In the genomic region with DNA sequence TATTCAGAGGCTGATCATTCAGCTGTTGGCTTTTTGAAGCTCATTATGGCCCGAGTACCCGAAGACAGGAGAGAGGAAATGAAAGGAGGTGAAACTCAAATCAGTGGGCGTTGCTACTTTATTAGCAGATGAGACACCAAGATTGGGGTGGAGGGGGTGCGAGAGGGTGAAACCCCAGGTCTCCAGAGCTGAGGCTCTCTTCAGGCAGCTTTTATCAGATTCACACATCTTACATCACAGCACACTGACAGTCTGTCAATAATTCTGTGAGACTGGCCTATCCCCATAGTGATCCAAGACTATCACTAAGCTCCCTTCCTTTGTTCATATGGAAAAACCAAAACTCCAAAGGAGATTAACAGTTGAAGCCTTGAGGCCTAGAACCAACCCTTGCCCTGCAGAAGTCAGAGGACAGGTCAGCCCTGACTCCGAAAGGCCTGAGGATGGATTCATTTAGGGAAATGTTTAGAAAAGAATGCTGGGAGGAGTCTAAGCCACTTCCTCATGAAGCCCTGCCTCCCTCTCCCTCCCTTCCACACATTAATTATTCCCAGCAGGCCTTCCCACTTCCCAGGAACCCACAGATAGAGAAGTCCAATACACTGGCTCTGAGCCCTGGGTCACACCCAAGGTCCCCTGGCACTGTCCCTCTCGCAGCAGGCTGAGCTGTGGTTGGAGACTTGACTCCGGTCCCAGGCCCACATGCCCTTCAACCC, we compare ENCODE assay signal across 8 cellular contexts. TPM values are rescaled to one million over a fixed set of nuclear protein-coding genes. Genes with fewer than 3 reads are reported as not detected.
A peak's percentile ranks its signal among the peaks of the same experiment; 100 is the strongest.
DNase-seq lines count a peak whose midpoint lies in the region; ATAC-seq and TF ChIP-seq lines count a peak whose summit lies in the region.

No MANE protein-coding gene starts in this region.

- H3K27me3 ChIP-seq in PC-3 (ENCODE audit: low read length) (no peaks in the 10 kb centered on the region), tibial artery (no peaks in the 10 kb centered on the region)

- POLR2A ChIA-PET in activated CD8-positive, alpha-beta T cell treated with anti-CD3 and anti-CD28 coated beads for 36 hours (lab: Charles Lee): interaction anchor here (0.6 to 1.5 kb wide), 11 partner anchors 8 to 88 kb away, joined by 3 to 5 read pairs (median 3); no protein-coding TSS in a partner anchor
- POLR2A ChIA-PET in PC-3 (lab: Charles Lee; ENCODE audit: unreplicated experiment): interaction anchor here (0.5 kb wide), 1 partner anchor 189 kb away, joined by 3 read pairs; no protein-coding TSS in a partner anchor

- peak overlapping the region; percentile 26 for H3K27ac Mint-ChIP-seq in activated CD8-positive, alpha-beta T cell treated with anti-CD3 and anti-CD28 coated beads for 36 hours

- H4K20me1 ChIP-seq in PC-3 (ENCODE audit: low read length): peaks cover 4% of the 10 kb centered on the region; the same call in 1 of the 2 replicates

- H3K9me3 ChIP-seq in PC-3 (ENCODE audit: low read length) (no peaks in the 10 kb centered on the region), tibial artery (peaks cover 0 to 4% (median 0%) of the 10 kb centered on the region in 3 donors)

- CTCF ChIA-PET in activated CD8-positive, alpha-beta T cell treated with anti-CD3 and anti-CD28 coated beads for 36 hours (lab: Charles Lee): interaction anchor here (0.8 to 3.2 kb wide), 9 partner anchors 12 to 168 kb away, joined by 3 to 12 read pairs (median 4); no protein-coding TSS in a partner anchor
- CTCF ChIA-PET in PC-3 (lab: Charles Lee): no interaction called here

- H3F3A ChIP-seq in PC-3 (ENCODE audit: low read length, unreplicated experiment): no peaks in the 10 kb centered on the region

- intact Hi-C loops in activated CD8-positive, alpha-beta T cell treated with anti-CD3 and anti-CD28 coated beads for 36 hours (cut with micrococcal nuclease): no loop called here
- intact Hi-C loops in Right ventricle myocardium inferior (cut with DNase I) (no loop called here), PC-3 (cut with micrococcal nuclease) (no loop called here), tibial artery (cut with DNase I; ENCODE audit: low total_unique reads) (no loop called here)

- ATAC-seq in GM21515 (IDR thresholded peaks at IDR 0.05; ENCODE audit: unreplicated experiment) (peak; percentile 45), Right ventricle myocardium inferior (peak; percentile 75), PC-3 (no peak)
- ATAC-seq in activated CD8-positive, alpha-beta T cell treated with anti-CD3 and anti-CD28 coated beads for 36 hours: peak; percentile 79

- H3K9me3 Mint-ChIP-seq in activated CD8-positive, alpha-beta T cell treated with anti-CD3 and anti-CD28 coated beads for 36 hours: peaks cover 6% of the 10 kb centered on the region

- no peak overlapping the region for H2AFZ ChIP-seq in PC-3 (ENCODE audit: low read length)

- H3K4me1 ChIP-seq in PC-3 (ENCODE audit: insufficient read depth, low read length): no peaks in the 10 kb centered on the region
- peaks cover 0 to 8% (median 4%) of the 10 kb centered on the region in 4 donors for H3K4me1 ChIP-seq in tibial artery

- no peak overlapping the region for H3K4me3 Mint-ChIP-seq in activated CD8-positive, alpha-beta T cell treated with anti-CD3 and anti-CD28 coated beads for 36 hours

- no peak overlapping the region for H3K4me2 ChIP-seq in PC-3 (ENCODE audit: low read length)

- H3K9me2 ChIP-seq in PC-3 (replicated peaks; ENCODE audit: low read length): no peaks in the 10 kb centered on the region

- BruUV-seq in PC-3 (replicated peaks; lab: Mats Ljungman, UMichigan): no TSS peak

- H3K36me3 ChIP-seq in PC-3 (ENCODE audit: low read depth, low read length) (peaks cover 6% of the 10 kb centered on the region), tibial artery (no peaks in the 10 kb centered on the region)

- H3K79me2 ChIP-seq in PC-3 (ENCODE audit: low read length): peaks cover 72% of the 10 kb centered on the region

- peaks cover 65% of the 10 kb centered on the region for H3K4me1 Mint-ChIP-seq in activated CD8-positive, alpha-beta T cell treated with anti-CD3 and anti-CD28 coated beads for 36 hours (ENCODE audit: low read depth)

- H3K27ac ChIP-seq in PC-3 (ENCODE audit: low read length) (no peak overlapping the region), tibial artery (no peak overlapping the region)

- H3K27me3 Mint-ChIP-seq in activated CD8-positive, alpha-beta T cell treated with anti-CD3 and anti-CD28 coated beads for 36 hours: no peaks in the 10 kb centered on the region

- DNase-seq in activated CD8-positive, alpha-beta T cell treated with anti-CD3 and anti-CD28 coated beads for 36 hours: peak; percentile 77
- DNase-seq in Right ventricle myocardium inferior (ENCODE audit: missing footprints): no peak
- DNase-seq in stimulated activated CD4-positive, alpha-beta T cell treated with anti-CD3 and anti-CD28 coated beads, Interleukin-4, amount 100 ng/mL, for 4 hours: peak; percentile 36 to 67
- no peak for DNase-seq in effector CD8-positive, alpha-beta T cell (lab: John Stamatoyannopoulos, UW)
- no peak for DNase-seq in PC-3
- no peak for DNase-seq in tibial artery
- DNase-seq in OCI-M2 (lab: John Stamatoyannopoulos, UW; ENCODE audit: unreplicated experiment): no peak

- no peak for TF ChIP-seq CTCF in activated CD8-positive, alpha-beta T cell treated with anti-CD3 and anti-CD28 coated beads for 36 hours (IDR thresholded peaks at IDR 0.05)
- no peak for TF ChIP-seq CTCF in PC-3 (conservative IDR thresholded peaks at IDR 0.05; ENCODE audit: low read depth, low read length)
- TF ChIP-seq CTCF in tibial artery (IDR thresholded peaks at IDR 0.05): no peak

- H3K9ac ChIP-seq in PC-3 (ENCODE audit: low read length): no peak overlapping the region

- H3K4me3 ChIP-seq in PC-3 (ENCODE audit: low read length) (no peak overlapping the region), tibial artery (no peak overlapping the region)

- H3K36me3 Mint-ChIP-seq in activated CD8-positive, alpha-beta T cell treated with anti-CD3 and anti-CD28 coated beads for 36 hours (ENCODE audit: low read depth): peaks cover 21% of the 10 kb centered on the region

RNA-seq across cellular contexts. Expression of a gene that starts 23.2 kb away (rescaled TPM):
- total RNA-seq in activated CD8-positive, alpha-beta T cell treated with anti-CD3 and anti-CD28 coated beads for 36 hours: 1 to 10 TPM; 6.5 to 6.9 TPM
- total RNA-seq in Right ventricle myocardium inferior: 1.7 TPM
- 13.7 and 13.9 TPM in 2 replicates for total RNA-seq in PC-3 (2014; rRNA removed)

Comparison
In these comparisons a context has a peak if more than half of its experiments do, and no peak if none do; other contexts are left out.
1. DNase-seq: peak in activated CD8-positive, alpha-beta T cell treated with anti-CD3 and anti-CD28 coated beads for 36 hours (single experiment) and stimulated activated CD4-positive, alpha-beta T cell treated with anti-CD3 and anti-CD28 coated beads, Interleukin-4, amount 100 ng/mL, for 4 hours (2 of 2); none in Right ventricle myocardium inferior (single experiment), effector CD8-positive, alpha-beta T cell (single experiment), PC-3 (single experiment), tibial artery (0 of 2) and OCI-M2 (single experiment).